Comparison of ENCODE assay signal across 1 cellular context in genomic region chr15:63157066-63157890, GRCh38.
TF ChIP-seq lines count a peak whose summit lies in the region.

Gene RPS27L (minus strand): TSS chr15:63157477. CDS start chr15:63157405, 72 bp downstream.

TF ChIP-seq in K562, 482 proteins besides CTCF, POLR2A, EP300 and RAD21 (continued from another document and continues in another):
- TF ChIP-seq IFI16 (CRISPR knock-in tag; IDR thresholded peaks at IDR 0.05) (no peak), ILK (tag; IDR thresholded peaks at IDR 0.05; ENCODE audit: borderline replicate concordance, low read depth) (no peak), MYNN (IDR thresholded peaks at IDR 0.05) (no peak), MYNN (CRISPR knock-in tag; IDR thresholded peaks at IDR 0.05) (no peak), HEY1 (CRISPR knock-in tag; IDR thresholded peaks at IDR 0.05; ENCODE audit: borderline replicate concordance) (no peak), DDX20 (tag; IDR thresholded peaks at IDR 0.05; ENCODE audit: low read depth) (no peak), ZNF609 (CRISPR knock-in tag; IDR thresholded peaks at IDR 0.05; ENCODE audit: borderline replicate concordance) (peak; percentile 88; the same call in 1 of the 2 replicates), WHSC1 (IDR thresholded peaks at IDR 0.05; ENCODE audit: low read length) (no peak), ETV1 (tag; conservative IDR thresholded peaks at IDR 0.05; ENCODE audit: low read depth) (peak; percentile 66; the same call in 1 of the 2 replicates), PTRF (tag; IDR thresholded peaks at IDR 0.05) (no peak), EHMT2 (IDR thresholded peaks at IDR 0.05) (no peak), CHAMP1 (IDR thresholded peaks at IDR 0.05) (no peak), SNRNP70 (optimal IDR thresholded peaks at IDR 0.05; ENCODE audit: low read depth, low read length) (no peak), ZNF75A (CRISPR knock-in tag; IDR thresholded peaks at IDR 0.05) (no peak), ZNF384 (IDR thresholded peaks at IDR 0.05; ENCODE audit: low read depth, low read length) (no peak), ZNF197 (CRISPR knock-in tag; IDR thresholded peaks at IDR 0.05; ENCODE audit: low read depth) (no peak), MXD1 (CRISPR knock-in tag; IDR thresholded peaks at IDR 0.05; ENCODE audit: borderline replicate concordance, poor library complexity, severe bottlenecking) (no peak), NFXL1 (CRISPR knock-in tag; IDR thresholded peaks at IDR 0.05) (no peak), PHF8 (IDR thresholded peaks at IDR 0.05; ENCODE audit: borderline replicate concordance, low read length) (peak; percentile 96), E2F5 (CRISPR knock-in tag; IDR thresholded peaks at IDR 0.05) (peak; percentile 64), NR0B1 (IDR thresholded peaks at IDR 0.05; ENCODE audit: partially characterized antibody) (no peak), TRIM24 (IDR thresholded peaks at IDR 0.05) (no peak), CAMTA2 (CRISPR knock-in tag; conservative IDR thresholded peaks at IDR 0.05) (no peak), POLR2H (tag; IDR thresholded peaks at IDR 0.05; ENCODE audit: low read depth) (peak; percentile 78), HBP1 (CRISPR knock-in tag; IDR thresholded peaks at IDR 0.05) (no peak), PHTF2 (CRISPR knock-in tag; IDR thresholded peaks at IDR 0.05) (no peak), ZNF274 (IDR thresholded peaks at IDR 0.05; ENCODE audit: borderline replicate concordance, low read depth, low read length) (no peak), ARNT (IDR thresholded peaks at IDR 0.05) (peak in 1 of 2 experiments; percentile 44; a peak in 1 of 4 replicates), OTX1 (CRISPR knock-in tag; IDR thresholded peaks at IDR 0.05) (no peak), E2F1 (CRISPR knock-in tag; IDR thresholded peaks at IDR 0.05) (no peak), ZNF445 (CRISPR knock-in tag; IDR thresholded peaks at IDR 0.05; ENCODE audit: low read depth) (no peak), TSC22D4 (tag; IDR thresholded peaks at IDR 0.05) (no peak), MTA2 (IDR thresholded peaks at IDR 0.05; ENCODE audit: low read depth) (0 out of 2 replicates have a peak, but pooled peaks have one; percentile 15), ZFP30 (CRISPR knock-in tag; IDR thresholded peaks at IDR 0.05; ENCODE audit: borderline replicate concordance) (no peak), ZNF263 (CRISPR knock-in tag; IDR thresholded peaks at IDR 0.05; ENCODE audit: borderline replicate concordance) (peak; percentile 58; the same call in 1 of the 2 replicates), ZNF24 (IDR thresholded peaks at IDR 0.05) (no peak), MXI1 (IDR thresholded peaks at IDR 0.05; ENCODE audit: low read depth, low read length) (peak; percentile 63; the same call in 1 of the 2 replicates), RUNX1 (IDR thresholded peaks at IDR 0.05; ENCODE audit: low read depth) (no peak; the same call in 1 of the 2 replicates), ZBTB43 (CRISPR knock-in tag; IDR thresholded peaks at IDR 0.05) (no peak), ZNF584 (CRISPR knock-in tag; IDR thresholded peaks at IDR 0.05; ENCODE audit: low read depth) (no peak), RB1 (IDR thresholded peaks at IDR 0.05; ENCODE audit: low read depth) (peak; percentile 58), BDP1 (IDR thresholded peaks at IDR 0.05; ENCODE audit: insufficient read depth, insufficient read length) (no peak), ZNF41 (CRISPR knock-in tag; conservative IDR thresholded peaks at IDR 0.05) (no peak), FOXK1 (CRISPR knock-in tag; IDR thresholded peaks at IDR 0.05; ENCODE audit: borderline replicate concordance) (peak; percentile 98; the same call in 1 of the 2 replicates), ZNF76 (CRISPR knock-in tag; IDR thresholded peaks at IDR 0.05; ENCODE audit: borderline replicate concordance) (no peak), ZHX1 (conservative IDR thresholded peaks at IDR 0.05; ENCODE audit: low read length) (no peak; the same call in 1 of the 2 replicates), ZBTB33 (CRISPR knock-in tag; IDR thresholded peaks at IDR 0.05) (0 out of 2 replicates have a peak, but pooled peaks have one; percentile 12)
